In genomic region chr7:73761854-73762658, GRCh38 we compare ENCODE assay signal across 32 cellular contexts. TPM values are rescaled to one million over a fixed set of nuclear protein-coding genes. Genes with fewer than 3 reads are reported as not detected.
DNase-seq lines count a peak whose midpoint lies in the region; FAIRE-seq and TF ChIP-seq lines count a peak whose summit lies in the region.
"Had no signal": no experiment of that assay in that cellular context is flagged by ENCODE, and none has a peak within 500 bp of the region (broad histone marks: within the 10 kb centered on the region; RNA-seq: fewer than 3 reads in every experiment).

No MANE protein-coding gene starts in this region.

- TF ChIP-seq EP300 in H1 (IDR thresholded peaks at IDR 0.05; ENCODE audit: borderline replicate concordance in 1 of 2, low read depth in 2 of 2, low read length in 2 of 2), result no peak

- peaks cover 0 to 8% (median 3%) of the 10 kb centered on the region in 4 experiments; a peak in 4 of 7 replicates for H3K4me1 ChIP-seq in H1 (replicated peaks in 1 of 4; ENCODE audit: control insufficient read depth in 3 of 4, insufficient read depth in 4 of 4, low read length in 3 of 4)
- peaks cover 7% of the 10 kb centered on the region for H3K4me1 ChIP-seq in neural progenitor cell
- H3K4me1 ChIP-seq in prostate gland (replicated peaks), result no peaks in the 10 kb centered on the region
- H3K4me1 ChIP-seq: esophagus squamous epithelium had no signal

- peak overlapping the region; percentile 57 for H3K27ac Mint-ChIP-seq in neural progenitor cell
- H3K27ac Mint-ChIP-seq in activated CD4-positive, alpha-beta T cell treated with anti-CD3 and anti-CD28 coated beads, Interleukin-2, amount 10 ng/mL, durations not matched to agents 24 days and 14 days, result no peak overlapping the region
- H3K27ac Mint-ChIP-seq: activated naive CD8-positive, alpha-beta T cell; HFFc6; mesothelial cell of epicardium; naive thymus-derived CD4-positive, alpha-beta T cell; T-helper 17 cell had no signal

- H3K18ac ChIP-seq in H1 (ENCODE audit: extremely low read depth, low read length), result peak overlapping the region; percentile 90

- POLR2A ChIA-PET in H1 (lab: Charles Lee; ENCODE audit: partially characterized antibody), result interaction anchor here (1.2 kb wide), 2 partner anchors 19 to 23 kb away, joined by 6 to 7 read pairs; partner anchors contain the start of gene ABHD11

- H3K79me1 ChIP-seq in H1 (ENCODE audit: low read depth, low read length), result no peaks in the 10 kb centered on the region

- no peak overlapping the region for H3K14ac ChIP-seq in H1 (ENCODE audit: insufficient read length)

- TF ChIP-seq RAD21 in H1 (IDR thresholded peaks at IDR 0.05 in 1 of 2, conservative IDR thresholded peaks at IDR 0.05 in 1 of 2; ENCODE audit: low read depth in 2 of 2, low read length in 2 of 2), result no peak

- no peak overlapping the region; the same call in 1 of the 2 replicates for H2BK15ac ChIP-seq in H1 (ENCODE audit: low read length)

- H4K20me1 ChIP-seq in H1 (replicated peaks in 1 of 2; ENCODE audit: control insufficient read depth in 1 of 2, insufficient read depth in 2 of 2, low read length in 2 of 2) (no peaks in the 10 kb centered on the region), neural progenitor cell (ENCODE audit: low read depth) (no peaks in the 10 kb centered on the region)

- H3K27me3 ChIP-seq in H1 (replicated peaks in 1 of 4; ENCODE audit: control insufficient read depth in 3 of 4, extremely low read depth in 1 of 4, insufficient read depth in 3 of 4, low read length in 3 of 4), result no peaks in the 10 kb centered on the region; a peak in 1 of 7 replicates
- H3K27me3 ChIP-seq in neural progenitor cell, result no peaks in the 10 kb centered on the region
- H3K27me3 ChIP-seq in prostate gland (replicated peaks; ENCODE audit: insufficient read depth), result no peaks in the 10 kb centered on the region
- H3K27me3 ChIP-seq: cardiac muscle cell, hepatocyte had no signal

- H3K9me3 Mint-ChIP-seq in neural progenitor cell, result no peaks in the 10 kb centered on the region
- no peaks in the 10 kb centered on the region for H3K9me3 Mint-ChIP-seq in activated CD4-positive, alpha-beta T cell treated with anti-CD3 and anti-CD28 coated beads, Interleukin-2, amount 10 ng/mL, durations not matched to agents 24 days and 14 days
- H3K9me3 Mint-ChIP-seq: HFFc6, mesothelial cell of epicardium had no signal

- intact Hi-C loops in prostate gland (cut with DNase I), result no loop called here
- intact Hi-C loops in activated CD4-positive, alpha-beta T cell treated with anti-CD3 and anti-CD28 coated beads, Interleukin-2, amount 10 ng/mL, durations not matched to agents 24 days and 14 days (cut with micrococcal nuclease), result no loop called here

- H3K27me3 Mint-ChIP-seq in neural progenitor cell (ENCODE audit: insufficient read depth, low read depth), result peaks cover 7% of the 10 kb centered on the region
- peaks cover 2% of the 10 kb centered on the region for H3K27me3 Mint-ChIP-seq in activated CD4-positive, alpha-beta T cell treated with anti-CD3 and anti-CD28 coated beads, Interleukin-2, amount 10 ng/mL, durations not matched to agents 24 days and 14 days
- H3K27me3 Mint-ChIP-seq: T-helper 17 cell had no signal

- 57% methylated on average over 7 of the region's 8 CpGs; no CpG with 5 or more reads in 1 of the 2 experiments for WGBS in H1 (ENCODE audit: extremely low coverage in 1 of 2, insufficient coverage in 1 of 2, insufficient read length in 1 of 2, insufficient replicate concordance in 2 of 2, low coverage in 1 of 2, low lambda C conversion rate in 2 of 2, missing lambda C conversion rate in 1 of 2), 2 experiments
- 61% methylated on average over 8 of the region's 8 CpGs for WGBS in prostate gland

- H3K9ac ChIP-seq in H1 (replicated peaks in 1 of 4; ENCODE audit: extremely low read depth in 1 of 4, low read depth in 3 of 4, low read length in 3 of 4) (no peak overlapping the region; a peak in 1 of 7 replicates), neural progenitor cell (no peak overlapping the region)

- no peaks in the 10 kb centered on the region for H3K23me2 ChIP-seq in H1 (ENCODE audit: low read depth, low read length)

- no peaks in the 10 kb centered on the region for H3K9me3 ChIP-seq in H1 (ENCODE audit: insufficient read depth in 2 of 2, low read depth in 1 of 2, low read length in 1 of 2)
- H3K9me3 ChIP-seq in neural progenitor cell (ENCODE audit: low read depth), result no peaks in the 10 kb centered on the region
- no peaks in the 10 kb centered on the region for H3K9me3 ChIP-seq in prostate gland
- H3K9me3 ChIP-seq: esophagus squamous epithelium had no signal

- H3K4me2 ChIP-seq in H1 (ENCODE audit: insufficient read depth in 1 of 2, low read depth in 2 of 2, low read length in 2 of 2), result peak overlapping the region; percentile 42 to 46; a peak in 1 of 4 replicates
- H3K4me2 ChIP-seq in neural progenitor cell, result peak overlapping the region; percentile 11
- H3K4me2 ChIP-seq: hepatocyte had no signal

- no peak for FAIRE-seq in H1 (lab: Jason Lieb, UNC)
- FAIRE-seq: GM18507, HTR-8/SVneo had no signal

- peak overlapping the region; percentile 10 for H3K4ac ChIP-seq in H1 (replicated peaks; ENCODE audit: insufficient read length, low read depth, low read length)

- TF ChIP-seq CTCF in H1 (IDR thresholded peaks at IDR 0.05; ENCODE audit: control extremely low read depth in 1 of 3, insufficient read depth in 1 of 3, low read depth in 1 of 3, low read length in 3 of 3) (no peak), neural progenitor cell (IDR thresholded peaks at IDR 0.05) (no peak), prostate gland (IDR thresholded peaks at IDR 0.05) (no peak)

- H3K79me2 ChIP-seq in H1 (ENCODE audit: control insufficient read depth in 1 of 2, insufficient read depth in 2 of 2, low read length in 2 of 2) (no peaks in the 10 kb centered on the region), neural progenitor cell (ENCODE audit: low read depth) (no peaks in the 10 kb centered on the region)
- H3K79me2 ChIP-seq: hepatocyte had no signal

- H2AFZ ChIP-seq in H1 (ENCODE audit: low read length) (peak overlapping the region; percentile 88; the same call in 1 of the 2 replicates), neural progenitor cell (replicated peaks) (peak overlapping the region; percentile 73)
- H2AFZ ChIP-seq: hepatocyte had no signal

- no peak overlapping the region for H4K8ac ChIP-seq in H1 (ENCODE audit: extremely low read depth, insufficient read depth, low read length)

- no peak overlapping the region for H3K27ac ChIP-seq in H1 (ENCODE audit: low read depth, low read length)
- H3K27ac ChIP-seq in neural progenitor cell, result no peak overlapping the region
- H3K27ac ChIP-seq in prostate gland, result no peak overlapping the region
- H3K27ac ChIP-seq: cardiac muscle cell, esophagus squamous epithelium, hepatocyte, SK-N-MC had no signal

- H3K23ac ChIP-seq in H1 (ENCODE audit: insufficient read length), result no peak overlapping the region

- peak; percentile 81 for DNase-seq in DMS53 (lab: John Stamatoyannopoulos, UW)
- DNase-seq in NCI-H2227 treated with DMSO at 0.1 percent for 48 hours (lab: John Stamatoyannopoulos, UW), result peak; percentile 27
- DNase-seq in H1 (ENCODE audit: low read depth in 1 of 2, low spot score in 2 of 2), result peak in 1 of 2 experiments; percentile 56
- peak; percentile 70 for DNase-seq in neural progenitor cell (ENCODE audit: low spot score)
- DNase-seq in prostate gland (ENCODE audit: low spot score), result no peak
- no peak for DNase-seq in erythroblast (lab: John Stamatoyannopoulos, UW)
- DNase-seq in NCI-H1105 (lab: John Stamatoyannopoulos, UW), result no peak
- DNase-seq in activated CD4-positive, alpha-beta T cell treated with anti-CD3 and anti-CD28 coated beads, Interleukin-2, amount 10 ng/mL, durations not matched to agents 24 days and 14 days, result no peak
- DNase-seq: activated T-cell treated with anti-CD3 and anti-CD28 coated beads for 4 hours; aorta; DND-41; esophagus squamous epithelium; foreskin melanocyte; HFFc6; Karpas-422; left ventricle myocardium superior; naive thymus-derived CD4-positive, alpha-beta T cell; NCI-H1694; NCI-H2171 treated with DMSO at 0.1 percent for 48 hours; NCI-H526 treated with DMSO at 0.1 percent for 48 hours; stimulated activated CD4-positive, alpha-beta T cell treated with anti-CD3 and anti-CD28 coated beads, Interleukin-2, amount 100 ng/mL, for 24 hours; T-helper 17 cell; trophoblast cell had no signal

- H2AK5ac ChIP-seq in H1 (ENCODE audit: low read depth, low read length), result 0 out of 2 replicates have a peak overlapping the region, but pooled peaks have one; percentile 28

- no peak overlapping the region for H4K91ac ChIP-seq in H1 (replicated peaks; ENCODE audit: insufficient read length, low read length)

- no peak overlapping the region for H3K4me3 Mint-ChIP-seq in neural progenitor cell
- no peak overlapping the region for H3K4me3 Mint-ChIP-seq in activated CD4-positive, alpha-beta T cell treated with anti-CD3 and anti-CD28 coated beads, Interleukin-2, amount 10 ng/mL, durations not matched to agents 24 days and 14 days
- H3K4me3 Mint-ChIP-seq: activated naive CD8-positive, alpha-beta T cell; HFFc6; mesothelial cell of epicardium; naive thymus-derived CD4-positive, alpha-beta T cell; T-helper 17 cell had no signal

- H2BK12ac ChIP-seq in H1 (ENCODE audit: low read depth, low read length), result peak overlapping the region; percentile 95; the same call in 1 of the 2 replicates

- no peak overlapping the region for H3K56ac ChIP-seq in H1 (replicated peaks; ENCODE audit: insufficient read length, low read depth, low read length)

- CTCF ChIA-PET in H1 (lab: Charles Lee; ENCODE audit: partially characterized antibody), result interaction anchor here (1.5 kb wide), 1 partner anchor 93 kb away, joined by 4 read pairs; no protein-coding TSS in a partner anchor

- H2BK120ac ChIP-seq in H1 (replicated peaks; ENCODE audit: low read depth, low read length), result no peak overlapping the region

- H3K4me1 Mint-ChIP-seq in neural progenitor cell, result peaks cover 9% of the 10 kb centered on the region
- no peaks in the 10 kb centered on the region for H3K4me1 Mint-ChIP-seq in activated CD4-positive, alpha-beta T cell treated with anti-CD3 and anti-CD28 coated beads, Interleukin-2, amount 10 ng/mL, durations not matched to agents 24 days and 14 days
- H3K4me1 Mint-ChIP-seq: mesothelial cell of epicardium; naive thymus-derived CD4-positive, alpha-beta T cell had no signal

- peak overlapping the region; percentile 96; the same call in 1 of the 2 replicates for H2BK20ac ChIP-seq in H1 (ENCODE audit: low read length)

- H3F3A ChIP-seq in neural progenitor cell (ENCODE audit: low read depth), result no peaks in the 10 kb centered on the region

- peak in 1 of 2 experiments; percentile 41; a peak in 2 of 3 replicates for TF ChIP-seq POLR2A in H1 (IDR thresholded peaks at IDR 0.05; ENCODE audit: control extremely low read depth in 1 of 2, low read depth in 2 of 2, low read length in 2 of 2)
- TF ChIP-seq POLR2A in prostate gland (IDR thresholded peaks at IDR 0.05), result no peak
- no peak for TF ChIP-seq POLR2A in erythroblast (IDR thresholded peaks at IDR 0.05; ENCODE audit: low read length)

- H2BK5ac ChIP-seq in H1 (ENCODE audit: low read depth, low read length), result no peak overlapping the region

- H3K4me3 ChIP-seq in H1 (ENCODE audit: extremely low read depth in 1 of 4, insufficient read depth in 2 of 4, low read depth in 3 of 4, low read length in 4 of 4) (no peak overlapping the region; a peak in 1 of 8 replicates), neural progenitor cell (no peak overlapping the region), prostate gland (no peak overlapping the region)
- H3K4me3 ChIP-seq: cardiac muscle cell, esophagus squamous epithelium, hepatocyte, SK-N-MC had no signal

- H3K36me3 ChIP-seq in H1 (ENCODE audit: control insufficient read depth in 2 of 4, insufficient read depth in 4 of 4, low read length in 3 of 4), result no peaks in the 10 kb centered on the region
- no peaks in the 10 kb centered on the region for H3K36me3 ChIP-seq in neural progenitor cell
- no peaks in the 10 kb centered on the region for H3K36me3 ChIP-seq in prostate gland
- H3K36me3 ChIP-seq: cardiac muscle cell, esophagus squamous epithelium had no signal

- no peaks in the 10 kb centered on the region for H3K36me3 Mint-ChIP-seq in neural progenitor cell
- no peaks in the 10 kb centered on the region for H3K36me3 Mint-ChIP-seq in activated CD4-positive, alpha-beta T cell treated with anti-CD3 and anti-CD28 coated beads, Interleukin-2, amount 10 ng/mL, durations not matched to agents 24 days and 14 days (ENCODE audit: low read depth)
- H3K36me3 Mint-ChIP-seq: activated naive CD8-positive, alpha-beta T cell; mesothelial cell of epicardium had no signal

- H4K5ac ChIP-seq in H1 (ENCODE audit: insufficient read length, low read depth, low read length), result peak overlapping the region; percentile 19

RNA-seq across cellular contexts. Expression of gene CLDN3, which starts 8.0 kb away (rescaled TPM):
- 19.1 and 20.8 TPM in 2 replicates for total RNA-seq in H1 (2021; fragmentation: NEBNext Ultra II Directional; extraction: Animal tissue kit (Norgen Biotek cat#: 25700))
- 65.2 and 91.2 TPM in 2 replicates for polyA plus RNA-seq in H1 (2011; rRNA removed)
- 58.8 TPM for polyA plus RNA-seq in H1 (2011; cell fraction: cytosol; rRNA removed)
- polyA plus RNA-seq in H1 (2011; cell fraction: nucleus; rRNA removed), result 34.8 TPM
- polyA plus RNA-seq in H1 (2012, experiment 1 of 2), result 9.8 to 35.8 TPM (median 30.8 TPM) in 4 replicates
- 21.8 TPM for polyA plus RNA-seq in H1 (2012, experiment 2 of 2)
- polyA plus RNA-seq in H1 (2013, experiment 1 of 2), result 21.4 TPM
- 23.6 TPM for polyA plus RNA-seq in H1 (2013, experiment 2 of 2)
- polyA minus RNA-seq in H1 (2011; rRNA and poly(A)+ RNA removed), result 9.0 and 10.2 TPM in 2 replicates
- polyA minus RNA-seq in H1 (2011; cell fraction: cytosol; rRNA and poly(A)+ RNA removed), result 22.8 TPM
- polyA minus RNA-seq in H1 (2011; cell fraction: nucleus; rRNA and poly(A)+ RNA removed), result 20.8 TPM
- total RNA-seq in neural progenitor cell (ENCODE audit: low replicate concordance) (1.6 and 14.2 TPM in 2 replicates), prostate gland (100 to 1,000 TPM; 156 to 176 TPM)
- total RNA-seq in activated CD4-positive, alpha-beta T cell treated with anti-CD3 and anti-CD28 coated beads, Interleukin-2, amount 10 ng/mL, durations not matched to agents 24 days and 14 days, result not detected in 2 replicates
- total RNA-seq: aorta; HFFc6; left ventricle myocardium superior; naive thymus-derived CD4-positive, alpha-beta T cell; subcutaneous adipose tissue; T-helper 17 cell had no signal
- polyA plus RNA-seq: BJ; naive thymus-derived CD4-positive, alpha-beta T cell had no signal

RNA-seq across cellular contexts. Expression of gene ABHD11, which starts 23.5 kb away (rescaled TPM):
- 19.8 and 19.9 TPM in 2 replicates for total RNA-seq in H1 (2021; fragmentation: NEBNext Ultra II Directional; extraction: Animal tissue kit (Norgen Biotek cat#: 25700))
- polyA plus RNA-seq in H1 (2011; rRNA removed), result 42.2 and 50.5 TPM in 2 replicates
- polyA plus RNA-seq in H1 (2011; cell fraction: cytosol; rRNA removed), result 36.5 TPM
- polyA plus RNA-seq in H1 (2011; cell fraction: nucleus; rRNA removed), result 37.8 TPM
- 14.5 to 27.1 TPM (median 22.3 TPM) in 4 replicates for polyA plus RNA-seq in H1 (2012, experiment 1 of 2)
- polyA plus RNA-seq in H1 (2012, experiment 2 of 2), result 19.7 TPM
- polyA plus RNA-seq in H1 (2013, experiment 1 of 2), result 9.7 TPM
- 8.4 TPM for polyA plus RNA-seq in H1 (2013, experiment 2 of 2)
- polyA minus RNA-seq in H1 (2011; rRNA and poly(A)+ RNA removed), result 11.2 and 21.4 TPM in 2 replicates
- polyA minus RNA-seq in H1 (2011; cell fraction: cytosol; rRNA and poly(A)+ RNA removed), result 14.8 TPM
- polyA minus RNA-seq in H1 (2011; cell fraction: nucleus; rRNA and poly(A)+ RNA removed), result 45.5 TPM
- total RNA-seq in neural progenitor cell (ENCODE audit: low replicate concordance), result 9.3 and 15.1 TPM in 2 replicates
- 10 to 100 TPM; 55.2 to 87.8 TPM for total RNA-seq in prostate gland
- total RNA-seq in activated CD4-positive, alpha-beta T cell treated with anti-CD3 and anti-CD28 coated beads, Interleukin-2, amount 10 ng/mL, durations not matched to agents 24 days and 14 days, result 20.8 and 23.0 TPM in 2 replicates

RNA-seq across cellular contexts. Expression of gene STX1A, which starts 42.6 kb away (rescaled TPM):
- total RNA-seq in H1 (2021; fragmentation: NEBNext Ultra II Directional; extraction: Animal tissue kit (Norgen Biotek cat#: 25700)), result 9.9 and 13.5 TPM in 2 replicates
- 17.5 and 25.9 TPM in 2 replicates for polyA plus RNA-seq in H1 (2011; rRNA removed)
- 17.2 TPM for polyA plus RNA-seq in H1 (2011; cell fraction: cytosol; rRNA removed)
- polyA plus RNA-seq in H1 (2011; cell fraction: nucleus; rRNA removed), result 116 TPM
- 14.9 to 20.1 TPM (median 18.4 TPM) in 4 replicates for polyA plus RNA-seq in H1 (2012, experiment 1 of 2)
- 9.2 TPM for polyA plus RNA-seq in H1 (2012, experiment 2 of 2)
- polyA plus RNA-seq in H1 (2013, experiment 1 of 2), result 11.4 TPM
- 12.0 TPM for polyA plus RNA-seq in H1 (2013, experiment 2 of 2)
- polyA minus RNA-seq in H1 (2011; rRNA and poly(A)+ RNA removed), result 8.2 and 9.8 TPM in 2 replicates
- 10.2 TPM for polyA minus RNA-seq in H1 (2011; cell fraction: cytosol; rRNA and poly(A)+ RNA removed)
- polyA minus RNA-seq in H1 (2011; cell fraction: nucleus; rRNA and poly(A)+ RNA removed), result 14.3 TPM
- 21.9 and 29.0 TPM in 2 replicates for total RNA-seq in neural progenitor cell (ENCODE audit: low replicate concordance)
- 10 to 100 TPM in 1 of 2 donors, 1 to 10 TPM in 1; 6.8 to 15.3 TPM for total RNA-seq in prostate gland
- total RNA-seq in activated CD4-positive, alpha-beta T cell treated with anti-CD3 and anti-CD28 coated beads, Interleukin-2, amount 10 ng/mL, durations not matched to agents 24 days and 14 days, result 19.0 and 19.4 TPM in 2 replicates

Comparison
In these comparisons a context has a peak if more than half of its experiments do, and no peak if none do; other contexts are left out.
1. DNase-seq: peak in DMS53 (single experiment), NCI-H2227 treated with DMSO at 0.1 percent for 48 hours (single experiment) and neural progenitor cell (single experiment); none in prostate gland (single experiment), erythroblast (0 of 2), NCI-H1105 (single experiment) and activated CD4-positive, alpha-beta T cell treated with anti-CD3 and anti-CD28 coated beads, Interleukin-2, amount 10 ng/mL, durations not matched to agents 24 days and 14 days (single experiment).